9 cellular contexts compared by ENCODE assay signal in the genomic region with DNA sequence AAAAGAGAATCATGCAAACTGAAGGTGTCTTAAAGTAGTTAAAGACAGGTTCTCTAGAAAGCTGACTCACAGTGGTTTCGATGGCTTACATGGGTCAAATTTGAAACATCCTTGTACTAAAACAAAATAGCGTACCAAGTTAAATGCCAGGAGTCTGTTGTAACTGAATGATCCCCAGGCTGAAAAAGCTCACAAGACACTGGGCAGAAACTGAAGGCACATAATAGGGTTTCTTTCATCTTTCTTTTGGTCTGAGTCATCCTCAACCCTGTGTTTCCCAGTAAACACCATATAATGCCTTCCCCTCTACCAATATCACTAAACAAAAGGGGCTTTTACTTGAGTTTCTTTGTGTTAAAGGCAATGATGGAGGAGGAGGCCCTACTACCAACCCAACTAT. TPM values are rescaled to one million over a fixed set of nuclear protein-coding genes. Genes with fewer than 3 reads are reported as not detected.
DNase-seq lines count a peak whose midpoint lies in the region; ATAC-seq and TF ChIP-seq lines count a peak whose summit lies in the region.
"Had no signal": no experiment of that assay in that cellular context is flagged by ENCODE, and none has a peak within 500 bp of the region (broad histone marks: within the 10 kb centered on the region; RNA-seq: fewer than 3 reads in every experiment).

No MANE protein-coding gene starts in this region.

- no peak overlapping the region for H4K91ac ChIP-seq in H9 (ENCODE audit: insufficient read length, low read depth, low read length)

- H3K27me3 ChIP-seq in Loucy (ENCODE audit: insufficient read depth, low read length, poor library complexity, severe bottlenecking), result no peaks in the 10 kb centered on the region
- no peaks in the 10 kb centered on the region for H3K27me3 ChIP-seq in H9 (ENCODE audit: insufficient read depth, low read length)

- H3K9me3 ChIP-seq in Loucy (ENCODE audit: insufficient read depth, low read depth, low read length) (no peaks in the 10 kb centered on the region), H9 (ENCODE audit: control insufficient read depth, low read depth, low read length) (no peaks in the 10 kb centered on the region)

- no peak overlapping the region for H2BK5ac ChIP-seq in H9 (ENCODE audit: insufficient read length, low read length)

- no peak overlapping the region for H3K27ac ChIP-seq in H9 (ENCODE audit: insufficient read length, low read depth, low read length)

- no peak overlapping the region for H2BK15ac ChIP-seq in H9 (ENCODE audit: low read depth, low read length)

- WGBS in H9 (ENCODE audit: extremely low coverage, insufficient read length, low lambda C conversion rate), result no CpG with 5 or more reads among the region's 2 CpGs

- H3F3A ChIP-seq in Loucy (ENCODE audit: low read depth), result no peaks in the 10 kb centered on the region

- no peak overlapping the region for H2BK20ac ChIP-seq in H9 (ENCODE audit: low read depth, low read length, poor library complexity, severe bottlenecking)

- H3K4me3 ChIP-seq in Loucy (ENCODE audit: low read length, poor library complexity, severe bottlenecking) (no peak overlapping the region), foreskin fibroblast (ENCODE audit: low read depth in 1 of 2, low read length in 2 of 2) (no peak overlapping the region)

- H3K23me2 ChIP-seq in H9 (ENCODE audit: insufficient read length, low read depth, low read length, poor library complexity, severe bottlenecking), result no peaks in the 10 kb centered on the region

- no peaks in the 10 kb centered on the region for H3K9me2 ChIP-seq in Loucy (replicated peaks; ENCODE audit: low read depth, low read length)

- no peaks in the 10 kb centered on the region for H3K9me3 Mint-ChIP-seq in H9

- peak; percentile 66 for ATAC-seq in GM21526 (IDR thresholded peaks at IDR 0.05; ENCODE audit: low FRiP score, unreplicated experiment)
- no peak for ATAC-seq in HG03521 (IDR thresholded peaks at IDR 0.05; ENCODE audit: unreplicated experiment)

- H4K5ac ChIP-seq in H9 (ENCODE audit: insufficient read length, low read depth, low read length), result no peak overlapping the region

- H2AFZ ChIP-seq in Loucy (ENCODE audit: low read length) (no peak overlapping the region), H9 (ENCODE audit: low read length) (no peak overlapping the region)

- no peaks in the 10 kb centered on the region for H3K79me1 ChIP-seq in H9 (ENCODE audit: insufficient read depth, low read depth, low read length, poor library complexity, severe bottlenecking)

- H3K27me3 Mint-ChIP-seq in H9 (ENCODE audit: low read depth), result no peaks in the 10 kb centered on the region

- H3K36me3 Mint-ChIP-seq in H9 (ENCODE audit: insufficient read depth in 1 of 3, low read depth in 3 of 3), result peaks cover 0 to 7% (median 0%) of the 10 kb centered on the region in 3 experiments; a peak in 3 of 7 replicates

- peaks cover 2% of the 10 kb centered on the region for H4K20me1 ChIP-seq in Loucy (ENCODE audit: insufficient read depth, low read length, poor library complexity, severe bottlenecking)
- no peaks in the 10 kb centered on the region for H4K20me1 ChIP-seq in H9 (ENCODE audit: control insufficient read depth, insufficient read depth, insufficient read length)

- peaks cover 2% of the 10 kb centered on the region for H3K4me1 ChIP-seq in Loucy (ENCODE audit: insufficient read depth, low read length, poor library complexity, severe bottlenecking)
- no peaks in the 10 kb centered on the region for H3K4me1 ChIP-seq in H9 (ENCODE audit: insufficient read depth, low read length)

- no peak overlapping the region for H3K4me3 Mint-ChIP-seq in H9

- no peaks in the 10 kb centered on the region for H3K4me1 Mint-ChIP-seq in H9

- TF ChIP-seq CTCF in GM13977 (IDR thresholded peaks at IDR 0.05; ENCODE audit: extremely low read depth, insufficient read depth, missing control alignments) (no peak), Loucy (conservative IDR thresholded peaks at IDR 0.05; ENCODE audit: low read length) (no peak), foreskin fibroblast (IDR thresholded peaks at IDR 0.05; ENCODE audit: low read depth, low read length) (no peak), H9 (conservative IDR thresholded peaks at IDR 0.05) (no peak)

- no peak overlapping the region for H2BK120ac ChIP-seq in H9 (ENCODE audit: low read depth, low read length, poor library complexity, severe bottlenecking)

- no peak overlapping the region for H3K23ac ChIP-seq in H9 (ENCODE audit: insufficient read length, low read depth, low read length)

- no peak overlapping the region for H3K56ac ChIP-seq in H9 (ENCODE audit: insufficient read length, low read depth, low read length)

- no peak overlapping the region for H3K27ac Mint-ChIP-seq in H9

- no peak overlapping the region for H3K18ac ChIP-seq in H9 (ENCODE audit: insufficient read length, low read depth, low read length)

- H3K14ac ChIP-seq in H9 (ENCODE audit: insufficient read depth, low read length), result no peak overlapping the region

- H3K4ac ChIP-seq in H9 (ENCODE audit: low read depth, low read length), result no peak overlapping the region

- H2BK12ac ChIP-seq in H9 (ENCODE audit: insufficient read length, low read depth, low read length), result no peak overlapping the region

- peaks cover 19% of the 10 kb centered on the region; the same call in 1 of the 2 replicates for H3K36me3 ChIP-seq in Loucy (ENCODE audit: insufficient read depth, low read length)

- DNase-seq in GM13977 (ENCODE audit: low spot score) (peak; percentile 76), foreskin fibroblast (peak; percentile 32 to 53), activated gamma-delta T cell treated with Interleukin-2 at 50 U/mL for 16 hours (no peak), NCI-H2196 treated with DMSO at 0.1 percent for 48 hours (lab: John Stamatoyannopoulos, UW; ENCODE audit: unreplicated experiment) (no peak), H9 (no peak)
- DNase-seq: activated gamma-delta T cell had no signal

- H4K8ac ChIP-seq in H9 (replicated peaks; ENCODE audit: insufficient read length, low read depth, low read length), result no peak overlapping the region

- H3T11ph ChIP-seq in H9 (ENCODE audit: low read length), result no peak overlapping the region

- no peak overlapping the region for H2AK5ac ChIP-seq in H9 (ENCODE audit: insufficient read length, low read length)

- H3K4me2 ChIP-seq in Loucy (ENCODE audit: low read depth, low read length, poor library complexity, severe bottlenecking) (peak overlapping the region; percentile 7), H9 (ENCODE audit: insufficient read depth, insufficient read length, low read length) (no peak overlapping the region)

- peaks cover 32% of the 10 kb centered on the region for H3K79me2 ChIP-seq in Loucy (ENCODE audit: insufficient read depth, low read length)
- no peaks in the 10 kb centered on the region for H3K79me2 ChIP-seq in H9 (ENCODE audit: insufficient read depth, low read length)

- in situ Hi-C loops in GM13977 (cut with MboI; ENCODE audit: low pct_unique_long_range_greater_than_20kb, low sequenced_read_pairs, unreplicated experiment), result no loop called here

- H3K9ac ChIP-seq in Loucy (ENCODE audit: low read depth, low read length, poor library complexity, severe bottlenecking), result no peak overlapping the region
- no peak overlapping the region for H3K9ac ChIP-seq in H9 (ENCODE audit: extremely low read depth, insufficient read length, low read length)

RNA-seq across cellular contexts. Expression of gene ZFYVE1, which starts 12.8 kb away (rescaled TPM):
- total RNA-seq in H9 (2021), result 14.2 and 14.7 TPM in 2 replicates

RNA-seq across cellular contexts. Expression of gene RBM25, which starts 44.2 kb away (rescaled TPM):
- 133 and 138 TPM in 2 replicates for total RNA-seq in H9 (2021)

Comparison
In these comparisons a context has a peak if more than half of its experiments do, and no peak if none do; other contexts are left out.
1. DNase-seq: peak in GM13977 (single experiment) and foreskin fibroblast (2 of 2); none in activated gamma-delta T cell treated with Interleukin-2 at 50 U/mL for 16 hours (single experiment), NCI-H2196 treated with DMSO at 0.1 percent for 48 hours (single experiment) and H9 (single experiment).